8 cellular contexts compared by ENCODE assay signal in the genomic region with DNA sequence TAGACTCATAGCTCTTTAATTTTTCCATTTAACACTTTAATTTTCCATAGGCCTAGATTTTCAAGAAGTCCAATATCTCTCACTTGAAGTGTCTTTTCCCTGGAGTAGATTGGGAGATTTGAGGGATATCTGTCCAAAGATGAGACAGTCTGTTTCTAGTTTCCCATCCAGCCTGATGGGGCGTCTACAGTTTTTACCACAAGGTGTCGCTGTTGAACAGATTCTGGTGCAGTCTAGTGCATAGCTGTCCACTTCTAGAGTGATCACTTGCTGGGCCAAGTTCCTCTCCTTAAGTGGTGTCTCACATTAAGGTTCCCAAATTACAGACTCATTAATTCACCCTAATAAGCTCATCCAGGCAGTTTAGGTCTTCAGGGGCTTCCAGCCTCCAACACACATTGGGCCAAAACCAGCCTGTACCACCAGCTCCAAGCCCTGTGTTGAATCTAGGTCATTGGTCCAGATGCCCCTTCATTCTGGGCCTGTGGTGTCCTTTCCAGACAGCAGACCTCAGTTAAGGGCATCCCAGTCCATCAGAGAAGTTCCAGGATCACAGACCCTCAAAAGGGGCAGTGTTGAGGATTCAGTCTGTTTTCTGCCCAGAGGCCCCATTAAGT. TPM values are rescaled to one million over a fixed set of nuclear protein-coding genes. Genes with fewer than 3 reads are reported as not detected.
DNase-seq lines count a peak whose midpoint lies in the region; ATAC-seq and TF ChIP-seq lines count a peak whose summit lies in the region.

No MANE protein-coding gene starts in this region.

- TF ChIP-seq CTCF in CD8-positive, alpha-beta T cell (IDR thresholded peaks at IDR 0.05): peak; percentile 59
- peak; percentile 82 for TF ChIP-seq CTCF in WERI-Rb-1 (IDR thresholded peaks at IDR 0.05; ENCODE audit: low read depth, low read length)
- peak; percentile 21 to 77 (median 50) for TF ChIP-seq CTCF in spleen (IDR thresholded peaks at IDR 0.05 in 8 of 11, conservative IDR thresholded peaks at IDR 0.05 in 3 of 11)

- no peak overlapping the region for H3K4me3 Mint-ChIP-seq in CD8-positive, alpha-beta T cell
- H3K4me3 Mint-ChIP-seq in effector memory CD8-positive, alpha-beta T cell: no peak overlapping the region

- peaks cover 42% of the 10 kb centered on the region for H3K36me3 ChIP-seq in CD8-positive, alpha-beta T cell (ENCODE audit: insufficient read depth, low read length)
- H3K36me3 ChIP-seq in WERI-Rb-1 (no peaks in the 10 kb centered on the region), spleen (peaks cover 3 to 93% (median 54%) of the 10 kb centered on the region in 6 donors)

- CTCF ChIA-PET in CD8-positive, alpha-beta T cell (lab: Charles Lee): interaction anchor here (0.7 to 11.9 kb wide), 15 partner anchors 9 to 458 kb away, joined by 3 to 137 read pairs (median 4); partner anchors contain the start of genes CYLD and SNX20

- no peaks in the 10 kb centered on the region for H3K27me3 Mint-ChIP-seq in CD8-positive, alpha-beta T cell (ENCODE audit: low read depth)
- H3K27me3 Mint-ChIP-seq in effector memory CD8-positive, alpha-beta T cell: no peaks in the 10 kb centered on the region

- ATAC-seq in CD8-positive, alpha-beta T cell: peak; percentile 24
- peak; percentile 36 for ATAC-seq in effector memory CD8-positive, alpha-beta T cell (replicated peaks)
- no peak for ATAC-seq in GM21619 (IDR thresholded peaks at IDR 0.05; ENCODE audit: unreplicated experiment)

- peaks cover 7% of the 10 kb centered on the region for H3K9me3 Mint-ChIP-seq in CD8-positive, alpha-beta T cell
- peaks cover 0 to 2% of the 10 kb centered on the region in 2 donors for H3K9me3 Mint-ChIP-seq in effector memory CD8-positive, alpha-beta T cell

- 68 to 94% (median 74%) methylated on average over 2 of the region's 2 CpGs for WGBS in spleen, 5 donors

- POLR2A ChIA-PET in CD8-positive, alpha-beta T cell (lab: Charles Lee): interaction anchor here (0.9 to 7.5 kb wide), 4 partner anchors 9 to 345 kb away, joined by 3 to 46 read pairs (median 4); partner anchors contain the start of genes CYLD and SNX20

- no peak overlapping the region for H3K4me3 ChIP-seq in CD8-positive, alpha-beta T cell (ENCODE audit: low read depth, low read length)
- H3K4me3 ChIP-seq in WERI-Rb-1 (ENCODE audit: low read depth, low read length) (no peak overlapping the region), spleen (no peak overlapping the region)

- no peaks in the 10 kb centered on the region for H3K27me3 ChIP-seq in CD8-positive, alpha-beta T cell (ENCODE audit: insufficient read depth, low read length)
- H3K27me3 ChIP-seq in WERI-Rb-1 (ENCODE audit: insufficient read depth, low read depth, severe bottlenecking) (no peaks in the 10 kb centered on the region), spleen (replicated peaks in 1 of 7) (no peaks in the 10 kb centered on the region)

- peaks cover 10% of the 10 kb centered on the region for H3K9me3 ChIP-seq in CD8-positive, alpha-beta T cell (ENCODE audit: low read length)
- H3K9me3 ChIP-seq in WERI-Rb-1 (ENCODE audit: severe bottlenecking) (peaks cover 14% of the 10 kb centered on the region), spleen (peaks cover 0 to 36% (median 34%) of the 10 kb centered on the region in 8 donors)

- no peak for TF ChIP-seq POLR2A in spleen (IDR thresholded peaks at IDR 0.05)

- H3K36me3 Mint-ChIP-seq in CD8-positive, alpha-beta T cell: peaks cover 79% of the 10 kb centered on the region
- peaks cover 49% of the 10 kb centered on the region for H3K36me3 Mint-ChIP-seq in effector memory CD8-positive, alpha-beta T cell (ENCODE audit: insufficient read depth)

- intact Hi-C loops in CD8-positive, alpha-beta T cell (cut with DNase I, micrococcal nuclease): loop anchor here in 1 of 2 experiments (1.0 kb wide), 1 partner anchor 77 kb away; no protein-coding TSS in a partner anchor
- intact Hi-C loops in spleen (cut with DNase I; ENCODE audit: low total_unique reads): no loop called here

- H3K27ac Mint-ChIP-seq in CD8-positive, alpha-beta T cell: peak overlapping the region; percentile 75
- peak overlapping the region in 1 of 2 donors; percentile 83 for H3K27ac Mint-ChIP-seq in effector memory CD8-positive, alpha-beta T cell

- peaks cover 11% of the 10 kb centered on the region for H3K4me1 ChIP-seq in CD8-positive, alpha-beta T cell (ENCODE audit: insufficient read depth, low read length)
- peaks cover 3 to 41% (median 12%) of the 10 kb centered on the region in 6 donors for H3K4me1 ChIP-seq in spleen

- H3K4me1 Mint-ChIP-seq in CD8-positive, alpha-beta T cell (ENCODE audit: low read depth): peaks cover 26% of the 10 kb centered on the region
- H3K4me1 Mint-ChIP-seq in effector memory CD8-positive, alpha-beta T cell (ENCODE audit: low read depth in 2 of 2): peaks cover 16 to 28% of the 10 kb centered on the region in 2 donors

- peak in 4 of 7 experiments; percentile 21 to 57 (median 46) for DNase-seq in CD8-positive, alpha-beta T cell
- DNase-seq in HuH-7.5 (ENCODE audit: low spot score) (peak; percentile 39), WERI-Rb-1 (peak; percentile 62), spleen (peak; percentile 25), NCI-H446 (lab: John Stamatoyannopoulos, UW) (no peak), KG1 (lab: John Stamatoyannopoulos, UW) (no peak)
- peak; percentile 47 to 59 (median 53) for DNase-seq in effector memory CD8-positive, alpha-beta T cell

- H3K27ac ChIP-seq in CD8-positive, alpha-beta T cell (ENCODE audit: low read depth, low read length): no peak overlapping the region
- H3K27ac ChIP-seq in WERI-Rb-1 (no peak overlapping the region), spleen (no peak overlapping the region)

RNA-seq across cellular contexts. Expression of gene SNX20, which starts 9.4 kb away (rescaled TPM):
- total RNA-seq in CD8-positive, alpha-beta T cell: 10 to 100 TPM; 18.6 to 20.1 TPM
- total RNA-seq in spleen: 10 to 100 TPM; 27.2 to 50.5 (median 34.7) TPM
- polyA plus RNA-seq in spleen: 10 to 100 TPM; 17.6 to 24.6 (median 23.7) TPM

RNA-seq across cellular contexts. Expression of gene NOD2, which starts 21.7 kb away (rescaled TPM):
- under 1 TPM; 0.86 to 0.90 TPM for total RNA-seq in CD8-positive, alpha-beta T cell
- total RNA-seq in spleen: 10 to 100 TPM in 3 of 7 donors, 1 to 10 TPM in 4; 5.6 to 23.2 (median 9.9) TPM
- 1 to 10 TPM in 2 of 3 donors, under 1 TPM in 1; 0.41 to 2.8 (median 2.3) TPM for polyA plus RNA-seq in spleen

Comparison
In these comparisons a context has a peak if more than half of its experiments do, and no peak if none do; other contexts are left out.
1. DNase-seq: peak in CD8-positive, alpha-beta T cell (4 of 7), HuH-7.5 (single experiment), WERI-Rb-1 (single experiment), effector memory CD8-positive, alpha-beta T cell (3 of 3) and spleen (single experiment); none in NCI-H446 (0 of 2) and KG1 (single experiment).
2. Peak in every context shown above with its lines, with median percentiles within 50 percentile points of each other: CTCF ChIP-seq.